ENCODE assay signal across 8 cellular contexts in genomic region chr17:28745052-28745776, GRCh38. TPM values are rescaled to one million over a fixed set of nuclear protein-coding genes. Genes with fewer than 3 reads are reported as not detected.
DNase-seq lines count a peak whose midpoint lies in the region; ATAC-seq, FAIRE-seq and TF ChIP-seq lines count a peak whose summit lies in the region.

No MANE protein-coding gene starts in this region.

- no peak for TF ChIP-seq CTCF in H1 (IDR thresholded peaks at IDR 0.05; ENCODE audit: control extremely low read depth in 1 of 3, insufficient read depth in 1 of 3, low read depth in 1 of 3, low read length in 3 of 3)
- no peak for TF ChIP-seq CTCF in lung (IDR thresholded peaks at IDR 0.05; ENCODE audit: control extremely low read depth, extremely low read depth)

- H4K91ac ChIP-seq in H1 (replicated peaks; ENCODE audit: insufficient read length, low read length), result peak overlapping the region; percentile 98

- no peak for TF ChIP-seq RAD21 in H1 (IDR thresholded peaks at IDR 0.05 in 1 of 2, conservative IDR thresholded peaks at IDR 0.05 in 1 of 2; ENCODE audit: low read depth in 2 of 2, low read length in 2 of 2)

- H3K4me3 Mint-ChIP-seq in CD4-positive, CD25-positive, alpha-beta regulatory T cell, result peak overlapping the region; percentile 90 to 97 (median 93)

- peak overlapping the region; percentile 74 to 93 (median 88) for H3K27ac Mint-ChIP-seq in CD4-positive, CD25-positive, alpha-beta regulatory T cell

- peaks cover 28 to 29% of the 10 kb centered on the region in 2 experiments for H4K20me1 ChIP-seq in H1 (replicated peaks in 1 of 2; ENCODE audit: control insufficient read depth in 1 of 2, insufficient read depth in 2 of 2, low read length in 2 of 2)

- ATAC-seq in CD4-positive, CD25-positive, alpha-beta regulatory T cell (ENCODE audit: low read depth in 2 of 2), result no peak
- no peak for ATAC-seq in lung (ENCODE audit: insufficient read depth, low FRiP score)
- no peak for ATAC-seq in HG03095 (IDR thresholded peaks at IDR 0.05; ENCODE audit: unreplicated experiment)

- peak overlapping the region; percentile 94 for H3K56ac ChIP-seq in H1 (replicated peaks; ENCODE audit: insufficient read length, low read depth, low read length)

- WGBS in H1 (ENCODE audit: extremely low coverage in 1 of 2, insufficient coverage in 1 of 2, insufficient read length in 1 of 2, insufficient replicate concordance in 2 of 2, low coverage in 1 of 2, low lambda C conversion rate in 2 of 2, missing lambda C conversion rate in 1 of 2), 2 experiments, result 4% methylated on average over 22 of the region's 28 CpGs; no CpG with 5 or more reads in 1 of the 2 experiments
- 4% methylated on average over 22 to 28 of the region's 28 CpGs for WGBS in lung, 2 donors

- no peaks in the 10 kb centered on the region for H3K9me3 ChIP-seq in CD4-positive, CD25-positive, alpha-beta regulatory T cell (ENCODE audit: control insufficient read depth in 2 of 2, low read length in 2 of 2)
- no peaks in the 10 kb centered on the region for H3K9me3 ChIP-seq in SJSA1 (replicated peaks)
- H3K9me3 ChIP-seq in H1 (ENCODE audit: insufficient read depth in 2 of 2, low read depth in 1 of 2, low read length in 1 of 2), result no peaks in the 10 kb centered on the region
- no peaks in the 10 kb centered on the region for H3K9me3 ChIP-seq in lung (ENCODE audit: control insufficient read depth in 2 of 2, insufficient read depth in 1 of 2, low read length in 1 of 2)
- H3K9me3 ChIP-seq in subcutaneous abdominal adipose tissue (ENCODE audit: control insufficient read depth in 5 of 5, low read length in 5 of 5), result no peaks in the 10 kb centered on the region

- no peaks in the 10 kb centered on the region for H3K9me3 Mint-ChIP-seq in CD4-positive, CD25-positive, alpha-beta regulatory T cell

- peaks cover 14% of the 10 kb centered on the region; the same call in 1 of the 2 replicates for H3K79me1 ChIP-seq in H1 (ENCODE audit: low read depth, low read length)

- H4K5ac ChIP-seq in H1 (ENCODE audit: insufficient read length, low read depth, low read length), result peak overlapping the region; percentile 90

- CTCF ChIA-PET in H1 (lab: Charles Lee; ENCODE audit: partially characterized antibody), result interaction anchor here (0.7 to 11.7 kb wide), 5 partner anchors 9 to 134 kb away, joined by 3 to 316 read pairs (median 4); partner anchors contain the start of genes NEK8, RPL23A and TLCD1

- H3K4me1 Mint-ChIP-seq in CD4-positive, CD25-positive, alpha-beta regulatory T cell, result peaks cover 0 to 35% (median 5%) of the 10 kb centered on the region in 4 donors

- H2AK5ac ChIP-seq in H1 (ENCODE audit: low read depth, low read length), result peak overlapping the region; percentile 70; the same call in 1 of the 2 replicates

- POLR2A ChIA-PET in H1 (lab: Charles Lee; ENCODE audit: partially characterized antibody), result interaction anchor here (0.6 to 15.3 kb wide), 18 partner anchors 9 to 208 kb away, joined by 3 to 813 read pairs (median 5); partner anchors contain the start of genes FAM222B, FLOT2, NEK8 and PROCA1

- H3K36me3 Mint-ChIP-seq in CD4-positive, CD25-positive, alpha-beta regulatory T cell, result no peaks in the 10 kb centered on the region

- TF ChIP-seq POLR2A in H1 (IDR thresholded peaks at IDR 0.05; ENCODE audit: control extremely low read depth in 1 of 2, low read depth in 2 of 2, low read length in 2 of 2), result peak; percentile 87 to 93

- no peak overlapping the region for H2AFZ ChIP-seq in H1 (ENCODE audit: low read length)

- H3K4me1 ChIP-seq in CD4-positive, CD25-positive, alpha-beta regulatory T cell (ENCODE audit: control insufficient read depth, insufficient read depth, low read length, poor library complexity, severe bottlenecking), result peaks cover 38% of the 10 kb centered on the region
- H3K4me1 ChIP-seq in SJSA1 (replicated peaks) (peaks cover 25% of the 10 kb centered on the region), H1 (replicated peaks in 1 of 4; ENCODE audit: control insufficient read depth in 3 of 4, insufficient read depth in 4 of 4, low read length in 3 of 4) (peaks cover 0 to 30% (median 25%) of the 10 kb centered on the region in 4 experiments; a peak in 6 of 7 replicates), lung (ENCODE audit: control insufficient read depth in 2 of 2, insufficient read depth in 2 of 2, low read length in 2 of 2) (peaks cover 0 to 16% of the 10 kb centered on the region in 2 donors), subcutaneous abdominal adipose tissue (ENCODE audit: control insufficient read depth in 5 of 5, insufficient read depth in 5 of 5, low read length in 5 of 5) (peaks cover 0 to 54% (median 44%) of the 10 kb centered on the region in 5 donors)

- no peak overlapping the region for H2BK120ac ChIP-seq in H1 (replicated peaks; ENCODE audit: low read depth, low read length)

- no peaks in the 10 kb centered on the region for H3K27me3 Mint-ChIP-seq in CD4-positive, CD25-positive, alpha-beta regulatory T cell

- no peak for FAIRE-seq in H1 (lab: Jason Lieb, UNC)

- H3K79me2 ChIP-seq in H1 (ENCODE audit: control insufficient read depth in 1 of 2, insufficient read depth in 2 of 2, low read length in 2 of 2), result peaks cover 19 to 38% of the 10 kb centered on the region in 2 experiments

- H3K23me2 ChIP-seq in H1 (ENCODE audit: low read depth, low read length), result peaks cover 23% of the 10 kb centered on the region

- peak overlapping the region; percentile 97 for H3K18ac ChIP-seq in H1 (ENCODE audit: extremely low read depth, low read length)

- no peaks in the 10 kb centered on the region for H3K27me3 ChIP-seq in CD4-positive, CD25-positive, alpha-beta regulatory T cell (ENCODE audit: control insufficient read depth, insufficient read depth, low read length)
- H3K27me3 ChIP-seq in SJSA1 (replicated peaks), result no peaks in the 10 kb centered on the region
- H3K27me3 ChIP-seq in H1 (replicated peaks in 1 of 4; ENCODE audit: control insufficient read depth in 3 of 4, extremely low read depth in 1 of 4, insufficient read depth in 3 of 4, low read length in 3 of 4), result no peaks in the 10 kb centered on the region
- no peaks in the 10 kb centered on the region for H3K27me3 ChIP-seq in lung (ENCODE audit: control insufficient read depth, insufficient read depth)
- H3K27me3 ChIP-seq in subcutaneous abdominal adipose tissue (ENCODE audit: control insufficient read depth in 5 of 5, insufficient read depth in 4 of 5, low read length in 5 of 5), result no peaks in the 10 kb centered on the region

- H2BK15ac ChIP-seq in H1 (ENCODE audit: low read length), result peak overlapping the region; percentile 72; the same call in 1 of the 2 replicates

- H2BK20ac ChIP-seq in H1 (ENCODE audit: low read length), result peak overlapping the region; percentile 32; the same call in 1 of the 2 replicates

- peaks cover 14% of the 10 kb centered on the region for H3K36me3 ChIP-seq in CD4-positive, CD25-positive, alpha-beta regulatory T cell (ENCODE audit: control insufficient read depth, insufficient read depth, low read length)
- H3K36me3 ChIP-seq in SJSA1, result peaks cover 56% of the 10 kb centered on the region
- peaks cover 24 to 36% (median 26%) of the 10 kb centered on the region in 4 experiments for H3K36me3 ChIP-seq in H1 (ENCODE audit: control insufficient read depth in 2 of 4, insufficient read depth in 4 of 4, low read length in 3 of 4)
- peaks cover 0 to 14% of the 10 kb centered on the region in 2 donors for H3K36me3 ChIP-seq in lung (ENCODE audit: control insufficient read depth in 2 of 2, insufficient read depth in 2 of 2, low read length in 2 of 2)
- peaks cover 0 to 20% (median 19%) of the 10 kb centered on the region in 5 donors for H3K36me3 ChIP-seq in subcutaneous abdominal adipose tissue (ENCODE audit: control insufficient read depth in 5 of 5, insufficient read depth in 5 of 5, low read length in 5 of 5)

- TF ChIP-seq EP300 in H1 (IDR thresholded peaks at IDR 0.05; ENCODE audit: borderline replicate concordance in 1 of 2, low read depth in 2 of 2, low read length in 2 of 2), result 0 out of 3 replicates have a peak, but pooled peaks of 1 of the 2 experiments have one; percentile 11

- peak overlapping the region; percentile 78 to 98 (median 95) for H3K9ac ChIP-seq in H1 (replicated peaks in 1 of 4; ENCODE audit: extremely low read depth in 1 of 4, low read depth in 3 of 4, low read length in 3 of 4)
- H3K9ac ChIP-seq in subcutaneous abdominal adipose tissue (ENCODE audit: low read length in 5 of 5), result peak overlapping the region; percentile 16 to 74 (median 68)

- peak in 2 of 3 donors; percentile 33 to 55 for DNase-seq in CD4-positive, CD25-positive, alpha-beta regulatory T cell
- DNase-seq in HT1080 (ENCODE audit: low read depth) (peak; percentile 68), SJSA1 (ENCODE audit: low read depth in 1 of 2, low spot score in 2 of 2) (peak; percentile 68 to 84), H1 (ENCODE audit: low read depth in 1 of 2, low spot score in 2 of 2) (peak in 1 of 2 experiments; percentile 65), lung (ENCODE audit: low spot score) (no peak)
- no peak for DNase-seq in central memory CD4-positive, alpha-beta T cell

- peak overlapping the region; percentile 92 to 93 for H3K4me2 ChIP-seq in H1 (ENCODE audit: insufficient read depth in 1 of 2, low read depth in 2 of 2, low read length in 2 of 2)

- peak overlapping the region; percentile 89 for H3K4me3 ChIP-seq in CD4-positive, CD25-positive, alpha-beta regulatory T cell (ENCODE audit: low read depth, low read length)
- H3K4me3 ChIP-seq in SJSA1, result peak overlapping the region; percentile 61
- peak overlapping the region; percentile 94 to 99 (median 98) for H3K4me3 ChIP-seq in H1 (ENCODE audit: extremely low read depth in 1 of 4, insufficient read depth in 2 of 4, low read depth in 3 of 4, low read length in 4 of 4)
- H3K4me3 ChIP-seq in lung, result peak overlapping the region; percentile 56
- peak overlapping the region; percentile 58 to 71 (median 70) for H3K4me3 ChIP-seq in subcutaneous abdominal adipose tissue (ENCODE audit: low read depth in 1 of 5, low read length in 5 of 5)

- no peak overlapping the region for H3K14ac ChIP-seq in H1 (ENCODE audit: insufficient read length)

- no peak overlapping the region for H3K23ac ChIP-seq in H1 (ENCODE audit: insufficient read length)

- H2BK5ac ChIP-seq in H1 (ENCODE audit: low read depth, low read length), result peak overlapping the region; percentile 99

- H3K4ac ChIP-seq in H1 (replicated peaks; ENCODE audit: insufficient read length, low read depth, low read length), result peak overlapping the region; percentile 95

- H3K27ac ChIP-seq in CD4-positive, CD25-positive, alpha-beta regulatory T cell (ENCODE audit: insufficient read depth, low read length, poor library complexity, severe bottlenecking), result peak overlapping the region; percentile 92
- H3K27ac ChIP-seq in SJSA1 (peak overlapping the region; percentile 87), H1 (ENCODE audit: low read depth, low read length) (peak overlapping the region; percentile 98), lung (ENCODE audit: low read depth in 1 of 2, low read length in 1 of 2) (peak overlapping the region in 1 of 2 donors; percentile 86), subcutaneous abdominal adipose tissue (ENCODE audit: low read depth, low read length) (peak overlapping the region; percentile 46)

- peak overlapping the region; percentile 80 for H2BK12ac ChIP-seq in H1 (ENCODE audit: low read depth, low read length)

- peak overlapping the region; percentile 91; the same call in 1 of the 2 replicates for H4K8ac ChIP-seq in H1 (ENCODE audit: extremely low read depth, insufficient read depth, low read length)

RNA-seq across cellular contexts. Expression of gene TRAF4, which starts 1.4 kb away (rescaled TPM):
- total RNA-seq in CD4-positive, CD25-positive, alpha-beta regulatory T cell, result 320 TPM
- 1 to 10 TPM; 1.1 to 2.9 (median 1.7) TPM for polyA plus RNA-seq in CD4-positive, CD25-positive, alpha-beta regulatory T cell
- 68.7 and 80.7 TPM in 2 replicates for total RNA-seq in HT1080 (2014; rRNA removed; shearing (Covaris generic))
- 38.0 and 43.7 TPM in 2 replicates for polyA plus RNA-seq in HT1080 (2015; cell fraction: cytosol; rRNA removed)
- polyA plus RNA-seq in HT1080 (2015; cell fraction: nucleus; rRNA removed), result 80.8 and 90.6 TPM in 2 replicates
- total RNA-seq in SJSA1 (2014; rRNA removed; shearing (Covaris generic)), result 38.4 and 51.0 TPM in 2 replicates
- 167 TPM in 2 replicates for total RNA-seq in H1 (2021; fragmentation: NEBNext Ultra II Directional; extraction: Animal tissue kit (Norgen Biotek cat#: 25700))
- 170 and 282 TPM in 2 replicates for polyA plus RNA-seq in H1 (2011; rRNA removed)
- 199 TPM for polyA plus RNA-seq in H1 (2011; cell fraction: cytosol; rRNA removed)
- polyA plus RNA-seq in H1 (2011; cell fraction: nucleus; rRNA removed), result 535 TPM
- polyA plus RNA-seq in H1 (2012, experiment 1 of 2), result 73.4 to 130 TPM (median 126 TPM) in 4 replicates
- polyA plus RNA-seq in H1 (2012, experiment 2 of 2), result 133 TPM
- polyA plus RNA-seq in H1 (2013, experiment 1 of 2), result 141 TPM
- 132 TPM for polyA plus RNA-seq in H1 (2013, experiment 2 of 2)
- 127 and 172 TPM in 2 replicates for polyA minus RNA-seq in H1 (2011; rRNA and poly(A)+ RNA removed)
- 127 TPM for polyA minus RNA-seq in H1 (2011; cell fraction: cytosol; rRNA and poly(A)+ RNA removed)
- 288 TPM for polyA minus RNA-seq in H1 (2011; cell fraction: nucleus; rRNA and poly(A)+ RNA removed)
- 10 to 100 TPM; 35.7 to 92.4 TPM for total RNA-seq in lung
- 10 to 100 TPM; 51.9 to 56.3 TPM for polyA plus RNA-seq in lung

RNA-seq across cellular contexts. Expression of gene NEK8, which starts 16.6 kb away (rescaled TPM):
- 7.5 TPM for total RNA-seq in CD4-positive, CD25-positive, alpha-beta regulatory T cell
- 1 to 10 TPM; 1.8 to 2.6 (median 2.0) TPM for polyA plus RNA-seq in CD4-positive, CD25-positive, alpha-beta regulatory T cell
- total RNA-seq in HT1080 (2014; rRNA removed; shearing (Covaris generic)), result 3.2 and 4.5 TPM in 2 replicates
- 2.0 and 2.3 TPM in 2 replicates for polyA plus RNA-seq in HT1080 (2015; cell fraction: cytosol; rRNA removed)
- polyA plus RNA-seq in HT1080 (2015; cell fraction: nucleus; rRNA removed), result 7.7 and 8.1 TPM in 2 replicates
- 1.1 and 2.2 TPM in 2 replicates for total RNA-seq in SJSA1 (2014; rRNA removed; shearing (Covaris generic))
- 14.9 and 16.8 TPM in 2 replicates for total RNA-seq in H1 (2021; fragmentation: NEBNext Ultra II Directional; extraction: Animal tissue kit (Norgen Biotek cat#: 25700))
- polyA plus RNA-seq in H1 (2011; rRNA removed) (23.3 and 23.4 TPM in 2 replicates), lung (1 to 10 TPM; 5.1 to 9.2 TPM)
- polyA plus RNA-seq in H1 (2011; cell fraction: cytosol; rRNA removed), result 30.0 TPM
- 57.5 TPM for polyA plus RNA-seq in H1 (2011; cell fraction: nucleus; rRNA removed)
- 19.9 to 22.9 TPM (median 20.6 TPM) in 4 replicates for polyA plus RNA-seq in H1 (2012, experiment 1 of 2)
- polyA plus RNA-seq in H1 (2012, experiment 2 of 2), result 12.2 TPM
- 12.7 TPM for polyA plus RNA-seq in H1 (2013, experiment 1 of 2)
- 10.6 TPM for polyA plus RNA-seq in H1 (2013, experiment 2 of 2)
- polyA minus RNA-seq in H1 (2011; rRNA and poly(A)+ RNA removed), result 57.7 and 64.5 TPM in 2 replicates
- 11.2 TPM for polyA minus RNA-seq in H1 (2011; cell fraction: cytosol; rRNA and poly(A)+ RNA removed)
- polyA minus RNA-seq in H1 (2011; cell fraction: nucleus; rRNA and poly(A)+ RNA removed), result 46.1 TPM
- 10 to 100 TPM in 1 of 2 donors, 1 to 10 TPM in 1; 5.7 to 14.7 TPM for total RNA-seq in lung

RNA-seq across cellular contexts. Expression of gene TLCD1, which starts 19.2 kb away (rescaled TPM):
- 1.3 TPM for total RNA-seq in CD4-positive, CD25-positive, alpha-beta regulatory T cell
- not detected for polyA plus RNA-seq in CD4-positive, CD25-positive, alpha-beta regulatory T cell
- total RNA-seq in HT1080 (2014; rRNA removed; shearing (Covaris generic)), result 28.8 and 29.9 TPM in 2 replicates
- polyA plus RNA-seq in HT1080 (2015; cell fraction: cytosol; rRNA removed), result 26.7 and 33.6 TPM in 2 replicates
- 8.7 and 10.0 TPM in 2 replicates for polyA plus RNA-seq in HT1080 (2015; cell fraction: nucleus; rRNA removed)
- total RNA-seq in SJSA1 (2014; rRNA removed; shearing (Covaris generic)), result 1.6 TPM in 1 of 2 replicates, not detected in the other
- 40.7 and 45.3 TPM in 2 replicates for total RNA-seq in H1 (2021; fragmentation: NEBNext Ultra II Directional; extraction: Animal tissue kit (Norgen Biotek cat#: 25700))
- polyA plus RNA-seq in H1 (2011; rRNA removed), result 101 and 128 TPM in 2 replicates
- 68.5 TPM for polyA plus RNA-seq in H1 (2011; cell fraction: cytosol; rRNA removed)
- polyA plus RNA-seq in H1 (2011; cell fraction: nucleus; rRNA removed), result 49.5 TPM
- 52.1 to 60.3 TPM (median 56.3 TPM) in 4 replicates for polyA plus RNA-seq in H1 (2012, experiment 1 of 2)
- polyA plus RNA-seq in H1 (2012, experiment 2 of 2), result 75.5 TPM
- polyA plus RNA-seq in H1 (2013, experiment 1 of 2), result 78.2 TPM
- 86.3 TPM for polyA plus RNA-seq in H1 (2013, experiment 2 of 2)
- polyA minus RNA-seq in H1 (2011; rRNA and poly(A)+ RNA removed), result 56.0 and 64.2 TPM in 2 replicates
- polyA minus RNA-seq in H1 (2011; cell fraction: cytosol; rRNA and poly(A)+ RNA removed), result 19.7 TPM
- 40.5 TPM for polyA minus RNA-seq in H1 (2011; cell fraction: nucleus; rRNA and poly(A)+ RNA removed)
- 10 to 100 TPM in 1 of 2 donors, 1 to 10 TPM in 1; 3.8 to 32.0 TPM for total RNA-seq in lung
- 10 to 100 TPM; 25.4 to 42.0 TPM for polyA plus RNA-seq in lung

RNA-seq across cellular contexts. Expression of gene RPL23A, which starts 25.4 kb away (rescaled TPM):
- 2,050 TPM for total RNA-seq in CD4-positive, CD25-positive, alpha-beta regulatory T cell
- polyA plus RNA-seq in CD4-positive, CD25-positive, alpha-beta regulatory T cell, result 1,000 to 10,000 TPM; 4,206 to 5,707 (median 4,669) TPM
- 1,148 and 1,282 TPM in 2 replicates for total RNA-seq in HT1080 (2014; rRNA removed; shearing (Covaris generic))
- 724 and 1,100 TPM in 2 replicates for polyA plus RNA-seq in HT1080 (2015; cell fraction: cytosol; rRNA removed)
- polyA plus RNA-seq in HT1080 (2015; cell fraction: nucleus; rRNA removed), result 303 and 340 TPM in 2 replicates
- total RNA-seq in SJSA1 (2014; rRNA removed; shearing (Covaris generic)), result 591 and 789 TPM in 2 replicates
- total RNA-seq in H1 (2021; fragmentation: NEBNext Ultra II Directional; extraction: Animal tissue kit (Norgen Biotek cat#: 25700)), result 2,145 and 2,163 TPM in 2 replicates
- polyA plus RNA-seq in H1 (2011; rRNA removed), result 884 and 1,227 TPM in 2 replicates
- 1,258 TPM for polyA plus RNA-seq in H1 (2011; cell fraction: cytosol; rRNA removed)
- 306 TPM for polyA plus RNA-seq in H1 (2011; cell fraction: nucleus; rRNA removed)
- polyA plus RNA-seq in H1 (2012, experiment 1 of 2), result 2,135 to 2,354 TPM (median 2,206 TPM) in 4 replicates
- 1,447 TPM for polyA plus RNA-seq in H1 (2012, experiment 2 of 2)
- polyA plus RNA-seq in H1 (2013, experiment 1 of 2), result 3,898 TPM
- polyA plus RNA-seq in H1 (2013, experiment 2 of 2), result 3,934 TPM
- 698 and 961 TPM in 2 replicates for polyA minus RNA-seq in H1 (2011; rRNA and poly(A)+ RNA removed)
- polyA minus RNA-seq in H1 (2011; cell fraction: cytosol; rRNA and poly(A)+ RNA removed), result 469 TPM
- 493 TPM for polyA minus RNA-seq in H1 (2011; cell fraction: nucleus; rRNA and poly(A)+ RNA removed)
- 1,000 to 10,000 TPM in 1 of 2 donors, 100 to 1,000 TPM in 1; 528 to 1,109 TPM for total RNA-seq in lung
- 1,000 to 10,000 TPM in 1 of 2 donors, 100 to 1,000 TPM in 1; 955 to 1,200 TPM for polyA plus RNA-seq in lung

RNA-seq across cellular contexts. Expression of gene RAB34, which starts 27.5 kb away (rescaled TPM):
- 4.0 TPM for total RNA-seq in CD4-positive, CD25-positive, alpha-beta regulatory T cell
- 10 to 100 TPM in 1 of 4 donors, 1 to 10 TPM in 3; 6.6 to 11.5 (median 6.9) TPM for polyA plus RNA-seq in CD4-positive, CD25-positive, alpha-beta regulatory T cell
- total RNA-seq in HT1080 (2014; rRNA removed; shearing (Covaris generic)), result 134 and 141 TPM in 2 replicates
- 101 and 118 TPM in 2 replicates for polyA plus RNA-seq in HT1080 (2015; cell fraction: cytosol; rRNA removed)
- 99.2 and 100 TPM in 2 replicates for polyA plus RNA-seq in HT1080 (2015; cell fraction: nucleus; rRNA removed)
- total RNA-seq in SJSA1 (2014; rRNA removed; shearing (Covaris generic)), result 1,039 and 1,435 TPM in 2 replicates
- total RNA-seq in H1 (2021; fragmentation: NEBNext Ultra II Directional; extraction: Animal tissue kit (Norgen Biotek cat#: 25700)), result 236 and 237 TPM in 2 replicates
- polyA plus RNA-seq in H1 (2011; rRNA removed) (305 and 317 TPM in 2 replicates), lung (100 to 1,000 TPM; 103 TPM)
- polyA plus RNA-seq in H1 (2011; cell fraction: cytosol; rRNA removed), result 271 TPM
- 400 TPM for polyA plus RNA-seq in H1 (2011; cell fraction: nucleus; rRNA removed)
- 251 to 292 TPM (median 264 TPM) in 4 replicates for polyA plus RNA-seq in H1 (2012, experiment 1 of 2)
- polyA plus RNA-seq in H1 (2012, experiment 2 of 2), result 494 TPM
- 193 TPM for polyA plus RNA-seq in H1 (2013, experiment 1 of 2)
- 187 TPM for polyA plus RNA-seq in H1 (2013, experiment 2 of 2)
- 277 and 302 TPM in 2 replicates for polyA minus RNA-seq in H1 (2011; rRNA and poly(A)+ RNA removed)
- polyA minus RNA-seq in H1 (2011; cell fraction: cytosol; rRNA and poly(A)+ RNA removed), result 114 TPM
- polyA minus RNA-seq in H1 (2011; cell fraction: nucleus; rRNA and poly(A)+ RNA removed), result 81.9 TPM
- total RNA-seq in lung, result 10 to 100 TPM; 77.8 to 91.8 TPM

Comparison
In these comparisons a context has a peak if more than half of its experiments do, and no peak if none do; other contexts are left out.
1. DNase-seq: peak in CD4-positive, CD25-positive, alpha-beta regulatory T cell (2 of 3), HT1080 (single experiment) and SJSA1 (2 of 2); none in lung (single experiment) and central memory CD4-positive, alpha-beta T cell (single experiment).
2. Peak in every context shown above with its lines, with median percentiles within 50 percentile points of each other: H3K4me3 ChIP-seq.